In genomic region chr12:128056299-128056885, GRCh38 we compare ENCODE assay signal across 16 cellular contexts.
DNase-seq lines count a peak whose midpoint lies in the region; ATAC-seq, FAIRE-seq and TF ChIP-seq lines count a peak whose summit lies in the region.
"Had no signal": no experiment of that assay in that cellular context is flagged by ENCODE, and none has a peak within 500 bp of the region (broad histone marks: within the 10 kb centered on the region; RNA-seq: fewer than 3 reads in every experiment).

No MANE protein-coding gene starts in this region.

- no peak overlapping the region for H3K4ac ChIP-seq in H1 (replicated peaks; ENCODE audit: insufficient read length, low read depth, low read length)

- H2AK5ac ChIP-seq in H1 (ENCODE audit: low read depth, low read length): no peak overlapping the region

- peaks cover 0 to 4% of the 10 kb centered on the region in 2 experiments for H4K20me1 ChIP-seq in H1 (replicated peaks in 1 of 2; ENCODE audit: control insufficient read depth in 1 of 2, insufficient read depth in 2 of 2, low read length in 2 of 2)
- H4K20me1 ChIP-seq: BLaER1 treated with 17β-estradiol and CSF1 and Interleukin-3, amounts not matched to agents 10 nM and 100 nM had no signal

- no peak overlapping the region for H3K56ac ChIP-seq in H1 (replicated peaks; ENCODE audit: insufficient read length, low read depth, low read length)

- no peak for TF ChIP-seq EP300 in H1 (IDR thresholded peaks at IDR 0.05; ENCODE audit: borderline replicate concordance in 1 of 2, low read depth in 2 of 2, low read length in 2 of 2)

- no peak overlapping the region for H3K23ac ChIP-seq in H1 (ENCODE audit: insufficient read length)

- H3K27ac Mint-ChIP-seq in nephron progenitor cell: peak overlapping the region; percentile 84
- no peak overlapping the region for H3K27ac Mint-ChIP-seq in CD14-positive monocyte
- no peak overlapping the region for H3K27ac Mint-ChIP-seq in activated T-helper 17 cell treated with anti-CD3 and anti-CD28 coated beads, Interleukin-2, amount 50 U/mL, for 72 hours

- H4K8ac ChIP-seq in H1 (ENCODE audit: extremely low read depth, insufficient read depth, low read length): no peak overlapping the region

- H4K5ac ChIP-seq in H1 (ENCODE audit: insufficient read length, low read depth, low read length): no peak overlapping the region

- TF ChIP-seq CTCF in cardiac muscle cell (IDR thresholded peaks at IDR 0.05; ENCODE audit: low read depth, low read length): no peak
- no peak; a peak in 1 of 4 replicates for TF ChIP-seq CTCF in H1 (IDR thresholded peaks at IDR 0.05; ENCODE audit: control extremely low read depth in 1 of 3, insufficient read depth in 1 of 3, low read depth in 1 of 3, low read length in 3 of 3)
- TF ChIP-seq CTCF in nephron progenitor cell (IDR thresholded peaks at IDR 0.05): no peak
- no peak for TF ChIP-seq CTCF in CD14-positive monocyte (IDR thresholded peaks at IDR 0.05)

- no peak overlapping the region for H2BK15ac ChIP-seq in H1 (ENCODE audit: low read length)

- no peak overlapping the region for H2BK12ac ChIP-seq in H1 (ENCODE audit: low read depth, low read length)

- no peaks in the 10 kb centered on the region for H3K9me3 ChIP-seq in cardiac muscle cell (ENCODE audit: low read depth)
- H3K9me3 ChIP-seq in H1 (ENCODE audit: insufficient read depth in 2 of 2, low read depth in 1 of 2, low read length in 1 of 2): no peaks in the 10 kb centered on the region
- H3K9me3 ChIP-seq: BLaER1 treated with 17β-estradiol and CSF1 and Interleukin-3, amounts not matched to agents 10 nM and 100 nM had no signal

- H3K36me3 ChIP-seq in cardiac muscle cell (no peaks in the 10 kb centered on the region), H1 (ENCODE audit: control insufficient read depth in 2 of 4, insufficient read depth in 4 of 4, low read length in 3 of 4) (no peaks in the 10 kb centered on the region)
- H3K36me3 ChIP-seq: BLaER1 treated with 17β-estradiol and CSF1 and Interleukin-3, amounts not matched to agents 10 nM and 100 nM had no signal

- peak in 1 of 2 donors; percentile 77 for DNase-seq in cardiac muscle cell (ENCODE audit: low read depth in 1 of 2, low spot score in 1 of 2)
- no peak for DNase-seq in cardiac septum (ENCODE audit: low spot score)
- peak in 1 of 2 experiments; percentile 54 for DNase-seq in H1 (ENCODE audit: low read depth in 1 of 2, low spot score in 2 of 2)
- DNase-seq in nephron progenitor cell: peak; percentile 10
- DNase-seq in CD14-positive monocyte (ENCODE audit: low spot score): no peak
- no peak for DNase-seq in HK-2 (ENCODE audit: unreplicated experiment)
- DNase-seq: HCEC 1CT, NCI-H187 treated with DMSO at 0.1 percent for 48 hours, SHP77 had no signal

- H2BK120ac ChIP-seq in H1 (replicated peaks; ENCODE audit: low read depth, low read length): no peak overlapping the region

- H3K9me3 Mint-ChIP-seq in nephron progenitor cell: no peaks in the 10 kb centered on the region
- peaks cover 0 to 12% (median 4%) of the 10 kb centered on the region in 7 donors for H3K9me3 Mint-ChIP-seq in CD14-positive monocyte
- H3K9me3 Mint-ChIP-seq in activated T-helper 17 cell treated with anti-CD3 and anti-CD28 coated beads, Interleukin-2, amount 50 U/mL, for 72 hours: peaks cover 7% of the 10 kb centered on the region

- no peak for ATAC-seq in GM21786 (IDR thresholded peaks at IDR 0.05; ENCODE audit: unreplicated experiment)
- ATAC-seq in activated T-helper 17 cell treated with anti-CD3 and anti-CD28 coated beads, Interleukin-2, amount 50 U/mL, for 72 hours (replicated peaks): no peak
- ATAC-seq: K562, SK-N-SH treated with all-trans-retinoic acid at 6 μM for 48 hours had no signal

- H3K4me1 Mint-ChIP-seq in nephron progenitor cell: peaks cover 20% of the 10 kb centered on the region
- H3K4me1 Mint-ChIP-seq in CD14-positive monocyte: no peaks in the 10 kb centered on the region
- no peaks in the 10 kb centered on the region for H3K4me1 Mint-ChIP-seq in activated T-helper 17 cell treated with anti-CD3 and anti-CD28 coated beads, Interleukin-2, amount 50 U/mL, for 72 hours

- no peaks in the 10 kb centered on the region for H3K79me1 ChIP-seq in H1 (ENCODE audit: low read depth, low read length)

- POLR2A ChIA-PET in H1 (lab: Charles Lee; ENCODE audit: partially characterized antibody): no interaction called here

- no peak overlapping the region for H2BK5ac ChIP-seq in H1 (ENCODE audit: low read depth, low read length)

- H3K79me2 ChIP-seq in H1 (ENCODE audit: control insufficient read depth in 1 of 2, insufficient read depth in 2 of 2, low read length in 2 of 2): no peaks in the 10 kb centered on the region

- H4K91ac ChIP-seq in H1 (replicated peaks; ENCODE audit: insufficient read length, low read length): no peak overlapping the region

- H2AFZ ChIP-seq in H1 (ENCODE audit: low read length): no peak overlapping the region

- no peak overlapping the region for H3K14ac ChIP-seq in H1 (ENCODE audit: insufficient read length)

- TF ChIP-seq POLR2A in H1 (IDR thresholded peaks at IDR 0.05; ENCODE audit: control extremely low read depth in 1 of 2, low read depth in 2 of 2, low read length in 2 of 2): no peak

- 68% methylated on average over 12 of the region's 12 CpGs; no CpG with 5 or more reads in 1 of the 2 experiments for WGBS in H1 (ENCODE audit: extremely low coverage in 1 of 2, insufficient coverage in 1 of 2, insufficient read length in 1 of 2, insufficient replicate concordance in 2 of 2, low coverage in 1 of 2, low lambda C conversion rate in 2 of 2, missing lambda C conversion rate in 1 of 2), 2 experiments

- intact Hi-C loops in cardiac septum (cut with DNase I) (no loop called here), CD14-positive monocyte (cut with micrococcal nuclease) (no loop called here)

- no peak overlapping the region for H3K4me3 Mint-ChIP-seq in nephron progenitor cell
- no peak overlapping the region for H3K4me3 Mint-ChIP-seq in CD14-positive monocyte
- no peak overlapping the region for H3K4me3 Mint-ChIP-seq in activated T-helper 17 cell treated with anti-CD3 and anti-CD28 coated beads, Interleukin-2, amount 50 U/mL, for 72 hours

- peaks cover 16% of the 10 kb centered on the region for H3K4me1 ChIP-seq in cardiac muscle cell (ENCODE audit: low read depth)
- peaks cover 2 to 11% (median 6%) of the 10 kb centered on the region in 4 experiments; a peak in 6 of 7 replicates for H3K4me1 ChIP-seq in H1 (replicated peaks in 1 of 4; ENCODE audit: control insufficient read depth in 3 of 4, insufficient read depth in 4 of 4, low read length in 3 of 4)
- H3K4me1 ChIP-seq: BLaER1 treated with 17β-estradiol and CSF1 and Interleukin-3, amounts not matched to agents 10 nM and 100 nM had no signal

- FAIRE-seq in H1 (lab: Jason Lieb, UNC): no peak
- FAIRE-seq: A204.1, GM12892, K562 had no signal

- H3K36me3 Mint-ChIP-seq in nephron progenitor cell (ENCODE audit: low read depth) (no peaks in the 10 kb centered on the region), CD14-positive monocyte (no peaks in the 10 kb centered on the region)
- H3K36me3 Mint-ChIP-seq in activated T-helper 17 cell treated with anti-CD3 and anti-CD28 coated beads, Interleukin-2, amount 50 U/mL, for 72 hours (ENCODE audit: low read depth): no peaks in the 10 kb centered on the region

- H3K27ac ChIP-seq in cardiac muscle cell (peak overlapping the region; percentile 67), H1 (ENCODE audit: low read depth, low read length) (no peak overlapping the region)
- H3K27ac ChIP-seq: BLaER1 treated with 17β-estradiol and CSF1 and Interleukin-3, amounts not matched to agents 10 nM and 100 nM had no signal

- TF ChIP-seq RAD21 in H1 (IDR thresholded peaks at IDR 0.05 in 1 of 2, conservative IDR thresholded peaks at IDR 0.05 in 1 of 2; ENCODE audit: low read depth in 2 of 2, low read length in 2 of 2): peak; percentile 18 to 24; a peak in 2 of 4 replicates

- CTCF ChIA-PET in H1 (lab: Charles Lee; ENCODE audit: partially characterized antibody): interaction anchor here (1.0 to 6.1 kb wide), 5 partner anchors 9 to 345 kb away, joined by 3 to 37 read pairs (median 3); no protein-coding TSS in a partner anchor

- H3K4me3 ChIP-seq in cardiac muscle cell: no peak overlapping the region
- no peak overlapping the region for H3K4me3 ChIP-seq in H1 (ENCODE audit: extremely low read depth in 1 of 4, insufficient read depth in 2 of 4, low read depth in 3 of 4, low read length in 4 of 4)
- H3K4me3 ChIP-seq: BLaER1 treated with 17β-estradiol and CSF1 and Interleukin-3, amounts not matched to agents 10 nM and 100 nM; K562 had no signal

- 0 out of 4 replicates have a peak overlapping the region, but pooled peaks of 1 of the 2 experiments have one; percentile 2 for H3K4me2 ChIP-seq in H1 (ENCODE audit: insufficient read depth in 1 of 2, low read depth in 2 of 2, low read length in 2 of 2)
- H3K4me2 ChIP-seq: BLaER1 treated with 17β-estradiol and CSF1 and Interleukin-3, amounts not matched to agents 10 nM and 100 nM had no signal

- peaks cover 2% of the 10 kb centered on the region; the same call in 1 of the 2 replicates for H3K23me2 ChIP-seq in H1 (ENCODE audit: low read depth, low read length)

- H3K27me3 ChIP-seq in cardiac muscle cell (no peaks in the 10 kb centered on the region), H1 (replicated peaks in 1 of 4; ENCODE audit: control insufficient read depth in 3 of 4, extremely low read depth in 1 of 4, insufficient read depth in 3 of 4, low read length in 3 of 4) (no peaks in the 10 kb centered on the region)
- H3K27me3 ChIP-seq: BLaER1 treated with 17β-estradiol and CSF1 and Interleukin-3, amounts not matched to agents 10 nM and 100 nM had no signal

- no peak overlapping the region for H3K18ac ChIP-seq in H1 (ENCODE audit: extremely low read depth, low read length)

- H2BK20ac ChIP-seq in H1 (ENCODE audit: low read length): no peak overlapping the region

- H3K27me3 Mint-ChIP-seq in nephron progenitor cell (ENCODE audit: low read depth, poor library complexity) (peaks cover 4% of the 10 kb centered on the region), CD14-positive monocyte (ENCODE audit: low read depth in 3 of 3) (peaks cover 0 to 4% (median 2%) of the 10 kb centered on the region in 3 donors)
- H3K27me3 Mint-ChIP-seq in activated T-helper 17 cell treated with anti-CD3 and anti-CD28 coated beads, Interleukin-2, amount 50 U/mL, for 72 hours: no peaks in the 10 kb centered on the region

- no peak overlapping the region for H3K9ac ChIP-seq in H1 (replicated peaks in 1 of 4; ENCODE audit: extremely low read depth in 1 of 4, low read depth in 3 of 4, low read length in 3 of 4)
- H3K9ac ChIP-seq: BLaER1 treated with 17β-estradiol and CSF1 and Interleukin-3, amounts not matched to agents 10 nM and 100 nM had no signal

TF ChIP-seq in H1, 55 proteins besides CTCF, POLR2A, EP300 and RAD21 (continues in another document):
- TF ChIP-seq, protein P1, sequence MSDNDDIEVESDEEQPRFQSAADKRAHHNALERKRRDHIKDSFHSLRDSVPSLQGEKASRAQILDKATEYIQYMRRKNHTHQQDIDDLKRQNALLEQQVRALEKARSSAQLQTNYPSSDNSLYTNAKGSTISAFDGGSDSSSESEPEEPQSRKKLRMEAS (IDR thresholded peaks at IDR 0.05): peak; percentile 39; the same call in 1 of the 2 replicates
- TF ChIP-seq BCL11A (IDR thresholded peaks at IDR 0.05; ENCODE audit: low read depth in 2 of 2, low read length in 2 of 2) (no peak), YY1 (IDR thresholded peaks at IDR 0.05; ENCODE audit: low read depth, low read length) (0 out of 2 replicates have a peak, but pooled peaks have one; percentile 10), TAF1 (IDR thresholded peaks at IDR 0.05; ENCODE audit: low read depth, low read length) (no peak)
